Comparison of ENCODE assay signal across 14 cellular contexts in genomic region chr18:8998481-8999217, GRCh38.
DNase-seq lines count a peak whose midpoint lies in the region; ATAC-seq and TF ChIP-seq lines count a peak whose summit lies in the region.
"Had no signal": no experiment of that assay in that cellular context is flagged by ENCODE, and none has a peak within 500 bp of the region (broad histone marks: within the 10 kb centered on the region; RNA-seq: fewer than 3 reads in every experiment).

No MANE protein-coding gene starts in this region.

- H3K4me2 ChIP-seq in SK-N-SH (no peak overlapping the region), mesenchymal stem cell (ENCODE audit: low read length, poor library complexity, severe bottlenecking) (no peak overlapping the region)

- H3K18ac ChIP-seq in mesenchymal stem cell (ENCODE audit: low read depth in 1 of 2, low read length in 2 of 2): no peak overlapping the region

- H3K14ac ChIP-seq in mesenchymal stem cell (ENCODE audit: low read length in 2 of 2): no peak overlapping the region

- H2BK15ac ChIP-seq in mesenchymal stem cell (ENCODE audit: low read depth, poor library complexity, severe bottlenecking): no peak overlapping the region

- H2AFZ ChIP-seq in SK-N-SH (ENCODE audit: low read depth): no peak overlapping the region
- no peak overlapping the region for H2AFZ ChIP-seq in mesenchymal stem cell (ENCODE audit: low read depth, low read length)

- H3F3A ChIP-seq in SK-N-SH (replicated peaks; ENCODE audit: insufficient read depth): peaks cover 9% of the 10 kb centered on the region

- no peak overlapping the region for H4K8ac ChIP-seq in mesenchymal stem cell (ENCODE audit: low read length)

- CTCF ChIA-PET in SK-N-SH (lab: Yijun Ruan, JAX): interaction anchor here (1.0 to 3.9 kb wide), 6 partner anchors 11 to 390 kb away, joined by 3 to 29 read pairs (median 10); partner anchors contain the start of gene RAB12

- 54% methylated on average over 4 of the region's 4 CpGs for WGBS in SK-N-SH (ENCODE audit: low lambda C conversion rate)
- 69% methylated on average over 3 of the region's 4 CpGs for WGBS in mesenchymal stem cell
- whole genome bisulfite sequencing in heart right ventricle, 2 donors: 36% methylated on average over 4 of the region's 4 CpGs

- H3K9ac ChIP-seq in SK-N-SH (no peak overlapping the region), mesenchymal stem cell (ENCODE audit: low read length) (peak overlapping the region; percentile 56)

- no peaks in the 10 kb centered on the region for H3K27me3 ChIP-seq in SK-N-SH (ENCODE audit: insufficient read depth)
- no peaks in the 10 kb centered on the region for H3K27me3 ChIP-seq in mesenchymal stem cell (ENCODE audit: control insufficient read depth in 1 of 2, insufficient read depth in 1 of 2, low read length in 2 of 2)
- H3K27me3 ChIP-seq in heart right ventricle: peaks cover 0 to 19% (median 0%) of the 10 kb centered on the region in 7 donors
- H3K27me3 ChIP-seq: cardiac muscle cell had no signal

- H3K27ac ChIP-seq in SK-N-SH (ENCODE audit: low read depth in 2 of 2, low read length in 1 of 2): no peak overlapping the region
- H3K27ac ChIP-seq in mesenchymal stem cell (ENCODE audit: low read length, poor library complexity, severe bottlenecking): no peak overlapping the region
- H3K27ac ChIP-seq in heart right ventricle: no peak overlapping the region
- H3K27ac ChIP-seq: cardiac muscle cell had no signal

- no peak overlapping the region for H3K4ac ChIP-seq in mesenchymal stem cell (ENCODE audit: low read depth in 1 of 2, low read length in 2 of 2)

- H3K4me3 ChIP-seq in SK-N-SH (ENCODE audit: low read depth in 2 of 2, low read length in 1 of 2) (no peak overlapping the region), mesenchymal stem cell (ENCODE audit: insufficient read depth in 1 of 2, low read depth in 1 of 2, low read length in 2 of 2) (no peak overlapping the region), heart right ventricle (no peak overlapping the region)
- H3K4me3 ChIP-seq: cardiac muscle cell, skin epidermis had no signal

- no peak overlapping the region for H2AK5ac ChIP-seq in mesenchymal stem cell (ENCODE audit: low read length, severe bottlenecking)

- H3K9me2 ChIP-seq in SK-N-SH: no peaks in the 10 kb centered on the region

- H3K23ac ChIP-seq in mesenchymal stem cell (ENCODE audit: low read length in 2 of 2): no peak overlapping the region

- H3K4me1 ChIP-seq in SK-N-SH (ENCODE audit: control insufficient read depth in 1 of 2, insufficient read depth in 2 of 2, low read depth in 1 of 2, low read length in 1 of 2) (no peaks in the 10 kb centered on the region), mesenchymal stem cell (ENCODE audit: control insufficient read depth, insufficient read depth, low read depth, low read length) (no peaks in the 10 kb centered on the region), heart right ventricle (peaks cover 0 to 11% (median 0%) of the 10 kb centered on the region in 9 donors)

- intact Hi-C loops in heart right ventricle (cut with DNase I) (loop anchor here in 1 of 10 donors (10.0 kb wide), 1 partner anchor 56 kb away; no protein-coding TSS in a partner anchor), Right ventricle myocardium superior (cut with DNase I) (no loop called here)

- H4K20me1 ChIP-seq in SK-N-SH (ENCODE audit: insufficient read depth): no peaks in the 10 kb centered on the region

- no peaks in the 10 kb centered on the region for H3K9me3 ChIP-seq in SK-N-SH
- peaks cover 17% of the 10 kb centered on the region for H3K9me3 ChIP-seq in mesenchymal stem cell (ENCODE audit: control insufficient read depth, low read length)
- H3K9me3 ChIP-seq in heart right ventricle: peaks cover 0 to 8% (median 2%) of the 10 kb centered on the region in 11 donors

- no peaks in the 10 kb centered on the region for H3K79me2 ChIP-seq in SK-N-SH (ENCODE audit: insufficient read depth)

- no peak overlapping the region for H2BK5ac ChIP-seq in mesenchymal stem cell (ENCODE audit: low read depth, low read length, poor library complexity, severe bottlenecking)

- TF ChIP-seq CTCF in SK-N-SH (IDR thresholded peaks at IDR 0.05) (no peak), heart right ventricle (IDR thresholded peaks at IDR 0.05) (no peak)

- ATAC-seq in SK-N-SH treated with all-trans-retinoic acid at 6 μM for 48 hours (peak; percentile 61), heart right ventricle (no peak), Right ventricle myocardium superior (ENCODE audit: poor library complexity) (no peak)

- POLR2A ChIA-PET in SK-N-SH (lab: Yijun Ruan, JAX): no interaction called here

- no peaks in the 10 kb centered on the region for H3K36me3 ChIP-seq in SK-N-SH (replicated peaks in 1 of 2; ENCODE audit: control insufficient read depth in 1 of 2, insufficient read depth in 2 of 2, low read length in 1 of 2)
- no peaks in the 10 kb centered on the region for H3K36me3 ChIP-seq in mesenchymal stem cell (ENCODE audit: control insufficient read depth in 1 of 2, insufficient read depth in 2 of 2, low read depth in 1 of 2, low read length in 2 of 2)
- no peaks in the 10 kb centered on the region for H3K36me3 ChIP-seq in heart right ventricle
- H3K36me3 ChIP-seq: cardiac muscle cell had no signal

- DNase-seq in SK-N-SH (no peak), astrocyte of the hippocampus (ENCODE audit: low read depth, low spot score) (peak; percentile 57), mesenchymal stem cell (no peak), heart right ventricle (no peak), mesenteric fat pad (ENCODE audit: low spot score) (no peak), NCI-H446 (lab: John Stamatoyannopoulos, UW) (no peak), Right ventricle myocardium superior (no peak)
- DNase-seq: activated CD4-positive, alpha-beta memory T cell treated with anti-CD3 and anti-CD28 coated beads, Interleukin-2, amount 10 ng/mL, durations not matched to agents 7 days and 5 days; activated gamma-delta T cell treated with Interleukin-2 at 50 U/mL for 16 hours; DMS79 treated with DMSO at 0.1 percent for 48 hours; NCI-H446 treated with DMSO at 0.1 percent for 48 hours had no signal

- no peak for TF ChIP-seq RAD21 in SK-N-SH (IDR thresholded peaks at IDR 0.05; ENCODE audit: low read length)

- H4K91ac ChIP-seq in mesenchymal stem cell (ENCODE audit: low read length): no peak overlapping the region

- no peaks in the 10 kb centered on the region for H3K79me1 ChIP-seq in mesenchymal stem cell (replicated peaks; ENCODE audit: low read length, poor library complexity, severe bottlenecking)

- TF ChIP-seq EP300 in SK-N-SH (IDR thresholded peaks at IDR 0.05; ENCODE audit: borderline replicate concordance in 1 of 2, low read depth in 1 of 2, low read length in 1 of 2): no peak

- no peak overlapping the region for H2BK120ac ChIP-seq in mesenchymal stem cell (ENCODE audit: low read depth, low read length)

- H2BK12ac ChIP-seq in mesenchymal stem cell (ENCODE audit: low read length in 2 of 2): no peak overlapping the region

TF ChIP-seq in SK-N-SH treated with all-trans-retinoic acid at 6 μM for 48 hours, 23 proteins besides CTCF, POLR2A, EP300 and RAD21 (continues in another document):
- no peak for TF ChIP-seq GLIS3 (CRISPR knock-in tag; IDR thresholded peaks at IDR 0.05)
- TF ChIP-seq CSDC2 (CRISPR knock-in tag; IDR thresholded peaks at IDR 0.05): no peak
- no peak for TF ChIP-seq ZNF565 (CRISPR knock-in tag; conservative IDR thresholded peaks at IDR 0.05; ENCODE audit: low read depth)
- TF ChIP-seq SNAI2 (CRISPR knock-in tag; IDR thresholded peaks at IDR 0.05): no peak
- no peak for TF ChIP-seq CREB5 (CRISPR knock-in tag; IDR thresholded peaks at IDR 0.05; ENCODE audit: low read depth)
- TF ChIP-seq BACH2 (CRISPR knock-in tag; IDR thresholded peaks at IDR 0.05; ENCODE audit: borderline replicate concordance): no peak

TF ChIP-seq in SK-N-SH, 30 proteins besides CTCF, POLR2A, EP300 and RAD21:
- no peak for TF ChIP-seq YY1 (IDR thresholded peaks at IDR 0.05; ENCODE audit: low read depth)
- no peak for TF ChIP-seq SIN3A (IDR thresholded peaks at IDR 0.05; ENCODE audit: borderline replicate concordance, low read depth, low read length)
- TF ChIP-seq MEF2A (IDR thresholded peaks at IDR 0.05; ENCODE audit: borderline replicate concordance, low read depth): no peak
- no peak for TF ChIP-seq ELF1 (IDR thresholded peaks at IDR 0.05)
- no peak for TF ChIP-seq FOXJ3 (CRISPR knock-in tag; IDR thresholded peaks at IDR 0.05)
- TF ChIP-seq TEAD4 (IDR thresholded peaks at IDR 0.05; ENCODE audit: borderline replicate concordance, insufficient read depth): no peak
- no peak; the same call in 1 of the 2 replicates for TF ChIP-seq PBX3 (IDR thresholded peaks at IDR 0.05)
- no peak for TF ChIP-seq MXI1 (IDR thresholded peaks at IDR 0.05; ENCODE audit: low read depth, low read length)
- TF ChIP-seq SMC3 (IDR thresholded peaks at IDR 0.05; ENCODE audit: low read depth, low read length): no peak
- TF ChIP-seq EZH2phosphoT487 (IDR thresholded peaks at IDR 0.05; ENCODE audit: borderline replicate concordance, low read depth): no peak
